Comparison of ENCODE assay signal across 18 cellular contexts in the genomic region with DNA sequence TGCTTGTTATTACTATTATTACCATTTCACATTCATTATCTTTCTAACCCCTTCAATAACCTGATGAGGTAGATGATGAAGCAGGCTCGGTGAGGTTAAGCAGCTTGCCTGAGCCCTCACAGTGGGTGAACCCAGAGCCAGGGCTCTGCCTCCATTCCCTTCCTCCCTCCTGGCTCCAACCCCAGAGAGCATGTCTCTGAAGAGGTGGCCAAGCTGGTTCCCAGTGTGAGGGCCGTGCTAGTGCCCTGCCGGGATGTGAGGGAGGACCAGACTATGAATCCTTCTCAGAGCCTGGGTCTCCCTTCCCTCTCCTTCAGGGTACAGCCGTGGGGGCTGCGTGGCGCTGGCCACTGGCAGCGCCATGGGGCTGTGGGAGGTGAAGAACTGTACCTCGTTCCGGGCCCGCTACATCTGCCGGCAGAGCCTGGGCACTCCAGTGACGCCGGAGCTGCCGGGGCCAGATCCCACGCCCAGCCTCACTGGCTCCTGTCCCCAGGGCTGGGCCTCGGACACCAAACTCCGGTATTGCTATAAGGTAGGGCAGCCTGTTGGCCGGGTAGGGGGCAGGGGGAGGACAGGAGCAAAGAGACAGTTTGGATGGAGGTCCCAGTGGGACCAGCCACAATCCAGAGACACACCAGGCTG.
"Had no signal": no experiment of that assay in that cellular context is flagged by ENCODE, and none has a peak within 500 bp of the region (broad histone marks: within the 10 kb centered on the region; RNA-seq: fewer than 3 reads in every experiment).

No MANE protein-coding gene starts in this region.

- H3K27ac ChIP-seq: heart left ventricle, neutrophil, right atrium auricular region, suprapubic skin, thyroid gland, uterus had no signal

- DNase-seq: effector memory CD4-positive, alpha-beta T cell; hippocampal formation; mesenchymal stem cell; naive B cell; stimulated activated CD4-positive, alpha-beta T cell treated with anti-CD3 and anti-CD28 coated beads, Interleukin-4, amount 100 ng/mL, for 1 hour; stimulated activated CD8-positive, alpha-beta memory T cell treated with anti-CD3 and anti-CD28 coated beads, Interleukin-4, amount 100 ng/mL, for 48 hours; stimulated activated naive CD8-positive, alpha-beta T cell treated with anti-CD3 and anti-CD28 coated beads, Interleukin-15, Interleukin-2, amounts not matched to agents 100 U/mL and 50 U/mL, for 24 hours; thyroid gland; uterus had no signal

- ATAC-seq: esophagus mucosa; heart left ventricle; left lobe of liver; stimulated activated effector memory CD8-positive, alpha-beta T cell treated with anti-CD3 and anti-CD28 coated beads, Interleukin-12 subunit alpha, Interleukin-12 subunit beta, amount 100 ng/mL, for 72 hours; stimulated activated naive CD8-positive, alpha-beta T cell treated with anti-CD3 and anti-CD28 coated beads, Interleukin-15, Interleukin-2, amounts not matched to agents 100 U/mL and 50 U/mL, for 24 hours had no signal

- H3K27ac Mint-ChIP-seq: naive B cell; stimulated activated effector memory CD8-positive, alpha-beta T cell treated with anti-CD3 and anti-CD28 coated beads, Interleukin-12 subunit alpha, Interleukin-12 subunit beta, amount 100 ng/mL, for 72 hours; type B pancreatic cell had no signal

- H3K36me3 ChIP-seq: neutrophil, thyroid gland, uterus had no signal

- H3K4me2 ChIP-seq: smooth muscle cell had no signal

- H3K4me3 ChIP-seq: heart left ventricle, right atrium auricular region, smooth muscle cell, suprapubic skin, thyroid gland, uterus had no signal

- H3K4me1 Mint-ChIP-seq: naive B cell had no signal

- H3K36me3 Mint-ChIP-seq: naive B cell; stimulated activated effector memory CD8-positive, alpha-beta T cell treated with anti-CD3 and anti-CD28 coated beads, Interleukin-12 subunit alpha, Interleukin-12 subunit beta, amount 100 ng/mL, for 72 hours; type B pancreatic cell had no signal

- H3K4me3 Mint-ChIP-seq: naive B cell; stimulated activated effector memory CD8-positive, alpha-beta T cell treated with anti-CD3 and anti-CD28 coated beads, Interleukin-12 subunit alpha, Interleukin-12 subunit beta, amount 100 ng/mL, for 72 hours; type B pancreatic cell had no signal

- H3K9me3 ChIP-seq: heart left ventricle, neutrophil, right atrium auricular region, suprapubic skin, thyroid gland, uterus had no signal

- H3K4me1 ChIP-seq: right atrium auricular region, thyroid gland had no signal

- H3K27me3 Mint-ChIP-seq: type B pancreatic cell had no signal

- H3K9me3 Mint-ChIP-seq: naive B cell; stimulated activated effector memory CD8-positive, alpha-beta T cell treated with anti-CD3 and anti-CD28 coated beads, Interleukin-12 subunit alpha, Interleukin-12 subunit beta, amount 100 ng/mL, for 72 hours; type B pancreatic cell had no signal

- H3K27me3 ChIP-seq: heart left ventricle, neutrophil, right atrium auricular region, suprapubic skin, thyroid gland, uterus had no signal
